13 cellular contexts compared by ENCODE assay signal in genomic region chr20:20549267-20549612, GRCh38.
DNase-seq lines count a peak whose midpoint lies in the region; ATAC-seq and TF ChIP-seq lines count a peak whose summit lies in the region.
"Had no signal": no experiment of that assay in that cellular context is flagged by ENCODE, and none has a peak within 500 bp of the region (broad histone marks: within the 10 kb centered on the region; RNA-seq: fewer than 3 reads in every experiment).

No MANE protein-coding gene starts in this region.

- H3K4me1 ChIP-seq in IMR-90 (ENCODE audit: control insufficient read depth, insufficient read depth, low read length) (peaks cover 2% of the 10 kb centered on the region; the same call in 1 of the 2 replicates), HAP-1 (peaks cover 14% of the 10 kb centered on the region)
- H3K4me1 ChIP-seq: sigmoid colon had no signal

- POLR2A ChIA-PET in IMR-90 (lab: Charles Lee; ENCODE audit: unreplicated experiment), result no interaction called here

- no peak overlapping the region for H2BK20ac ChIP-seq in IMR-90 (ENCODE audit: low read depth, low read length)

- no peak overlapping the region for H3K4me3 Mint-ChIP-seq in activated CD8-positive, alpha-beta memory T cell treated with anti-CD3 and anti-CD28 coated beads, Interleukin-2, amount 10 ng/mL, durations not matched to agents 7 days and 5 days

- no peak overlapping the region for H3K9ac ChIP-seq in IMR-90 (ENCODE audit: low read depth, low read length)

- no peak overlapping the region for H3K27ac ChIP-seq in IMR-90 (ENCODE audit: insufficient read depth, low read length)
- H3K27ac ChIP-seq: sigmoid colon had no signal

- no peaks in the 10 kb centered on the region for H3K27me3 ChIP-seq in IMR-90 (ENCODE audit: control insufficient read depth, insufficient read depth, low read length)
- no peaks in the 10 kb centered on the region for H3K27me3 ChIP-seq in HAP-1 (ENCODE audit: low read depth)
- H3K27me3 ChIP-seq: sigmoid colon had no signal

- DNase-seq in DMS53 treated with DMSO at 0.1 percent for 48 hours (lab: John Stamatoyannopoulos, UW; ENCODE audit: unreplicated experiment) (peak; percentile 67), IMR-90 (no peak), SHP77 (lab: John Stamatoyannopoulos, UW) (peak; percentile 75 to 86), left colon (peak in 1 of 2 donors; percentile 30), HAP-1 (ENCODE audit: low spot score in 2 of 2) (no peak), ACHN (no peak)
- DNase-seq in activated CD8-positive, alpha-beta memory T cell treated with anti-CD3 and anti-CD28 coated beads, Interleukin-2, amount 10 ng/mL, durations not matched to agents 7 days and 5 days, result no peak
- DNase-seq: DMS79 treated with DMSO at 0.1 percent for 48 hours; effector memory CD4-positive, alpha-beta T cell; hypothalamus; NCI-H187; sigmoid colon had no signal

- H4K5ac ChIP-seq in IMR-90 (ENCODE audit: low read depth, low read length), result no peak overlapping the region

- H2BK15ac ChIP-seq in IMR-90 (ENCODE audit: low read depth, low read length), result no peak overlapping the region

- H3K4me2 ChIP-seq in IMR-90 (ENCODE audit: low read depth, low read length), result no peak overlapping the region

- peak overlapping the region; percentile 13; the same call in 1 of the 2 replicates for H3K4ac ChIP-seq in IMR-90 (ENCODE audit: low read depth, low read length)

- no peaks in the 10 kb centered on the region for H4K20me1 ChIP-seq in IMR-90 (ENCODE audit: insufficient read depth, low read length)

- no peak overlapping the region for H3K27ac Mint-ChIP-seq in activated CD8-positive, alpha-beta memory T cell treated with anti-CD3 and anti-CD28 coated beads, Interleukin-2, amount 10 ng/mL, durations not matched to agents 7 days and 5 days

- H3K23ac ChIP-seq in IMR-90 (ENCODE audit: low read depth, low read length), result no peak overlapping the region

- TF ChIP-seq POLR2A in IMR-90 (IDR thresholded peaks at IDR 0.05; ENCODE audit: low read depth, low read length), result no peak

- dilution Hi-C loops in IMR-90 (cut with HindIII; ENCODE audit: low sequenced_read_pairs, unreplicated experiment), result no loop called here

- TF ChIP-seq CTCF in IMR-90 (conservative IDR thresholded peaks at IDR 0.05; ENCODE audit: low read depth, low read length), result no peak

- TF ChIP-seq RAD21 in IMR-90 (IDR thresholded peaks at IDR 0.05; ENCODE audit: low read length), result no peak

- no peak overlapping the region for H4K91ac ChIP-seq in IMR-90 (ENCODE audit: insufficient read depth, low read depth, low read length)

- no peak overlapping the region for H4K8ac ChIP-seq in IMR-90 (ENCODE audit: low read depth in 2 of 2, low read length in 2 of 2)

- H3K4me1 Mint-ChIP-seq in activated CD8-positive, alpha-beta memory T cell treated with anti-CD3 and anti-CD28 coated beads, Interleukin-2, amount 10 ng/mL, durations not matched to agents 7 days and 5 days, result peaks cover 11% of the 10 kb centered on the region

- peaks cover 7% of the 10 kb centered on the region; the same call in 1 of the 2 replicates for H3K9me1 ChIP-seq in IMR-90 (ENCODE audit: insufficient read depth, low read length)

- ATAC-seq in IMR-90 (ENCODE audit: low read depth) (no peak), left colon (peak; percentile 14), GM19467 (IDR thresholded peaks at IDR 0.05; ENCODE audit: unreplicated experiment) (no peak)
- ATAC-seq in activated CD8-positive, alpha-beta memory T cell treated with anti-CD3 and anti-CD28 coated beads, Interleukin-2, amount 10 ng/mL, durations not matched to agents 7 days and 5 days, result no peak

- no peak overlapping the region for H3K56ac ChIP-seq in IMR-90 (ENCODE audit: extremely low read depth, insufficient read depth, low read length)

- no peak overlapping the region for H2BK5ac ChIP-seq in IMR-90 (ENCODE audit: low read depth, low read length, poor library complexity, severe bottlenecking)

- H3K4me3 ChIP-seq in IMR-90 (ENCODE audit: insufficient read depth, low read depth, low read length) (no peak overlapping the region), HAP-1 (no peak overlapping the region)
- H3K4me3 ChIP-seq: sigmoid colon had no signal

- CTCF ChIA-PET in IMR-90 (lab: Yijun Ruan, JAX), result no interaction called here
- CTCF ChIA-PET in activated CD8-positive, alpha-beta memory T cell treated with anti-CD3 and anti-CD28 coated beads, Interleukin-2, amount 10 ng/mL, durations not matched to agents 7 days and 5 days (lab: Charles Lee), result no interaction called here

- peaks cover 4% of the 10 kb centered on the region for H3K36me3 Mint-ChIP-seq in activated CD8-positive, alpha-beta memory T cell treated with anti-CD3 and anti-CD28 coated beads, Interleukin-2, amount 10 ng/mL, durations not matched to agents 7 days and 5 days

- H3K14ac ChIP-seq in IMR-90 (replicated peaks; ENCODE audit: low read depth, low read length), result no peak overlapping the region

- in situ Hi-C loops in IMR-90 (cut with MboI; ENCODE audit: low sequenced_read_pairs), result no loop called here
- in situ Hi-C loops in HAP-1 (cut with MboI; ENCODE audit: low sequenced_read_pairs), result no loop called here
- in situ Hi-C loops in ACHN (cut with HindIII; ENCODE audit: low pct_ligation_motif_present, low pct_unique_long_range_greater_than_20kb, low sequenced_read_pairs), result no loop called here

- BruUV-seq in IMR-90 (replicated peaks; lab: Mats Ljungman, UMichigan), result no TSS peak

- intact Hi-C loops in IMR-90 (cut with micrococcal nuclease), result no loop called here
- intact Hi-C loops in left colon (cut with DNase I, micrococcal nuclease), result no loop called here

- H3K27me3 Mint-ChIP-seq in activated CD8-positive, alpha-beta memory T cell treated with anti-CD3 and anti-CD28 coated beads, Interleukin-2, amount 10 ng/mL, durations not matched to agents 7 days and 5 days, result no peaks in the 10 kb centered on the region

- H3K9me3 ChIP-seq in IMR-90 (ENCODE audit: control insufficient read depth, insufficient read depth, low read length) (no peaks in the 10 kb centered on the region), HAP-1 (no peaks in the 10 kb centered on the region)
- H3K9me3 ChIP-seq: sigmoid colon had no signal

- H3K36me3 ChIP-seq in IMR-90 (ENCODE audit: control insufficient read depth, insufficient read depth, low read length) (no peaks in the 10 kb centered on the region), HAP-1 (replicated peaks) (no peaks in the 10 kb centered on the region)

- H3K18ac ChIP-seq in IMR-90 (ENCODE audit: low read depth, low read length), result no peak overlapping the region

- peak overlapping the region; percentile 70 for H2AK9ac ChIP-seq in IMR-90 (replicated peaks; ENCODE audit: low read depth, low read length, poor library complexity)

- peak overlapping the region; percentile 18; the same call in 1 of the 2 replicates for H2AK5ac ChIP-seq in IMR-90 (ENCODE audit: low read depth, low read length)

- no CpG with 5 or more reads among the region's 6 CpGs for WGBS in IMR-90 (ENCODE audit: extremely low coverage in 2 of 2, insufficient read length in 1 of 2), 2 experiments

- H3K79me1 ChIP-seq in IMR-90 (ENCODE audit: low read depth in 1 of 2, low read length in 2 of 2), result no peaks in the 10 kb centered on the region

- H2BK120ac ChIP-seq in IMR-90 (ENCODE audit: low read depth, low read length), result no peak overlapping the region

- H2AFZ ChIP-seq in IMR-90 (replicated peaks; ENCODE audit: low read length, poor library complexity), result no peak overlapping the region

- H3K9me3 Mint-ChIP-seq in activated CD8-positive, alpha-beta memory T cell treated with anti-CD3 and anti-CD28 coated beads, Interleukin-2, amount 10 ng/mL, durations not matched to agents 7 days and 5 days (ENCODE audit: low read depth), result no peaks in the 10 kb centered on the region

TF ChIP-seq in IMR-90, 13 proteins besides CTCF, POLR2A, EP300 and RAD21:
- no peak for TF ChIP-seq RFX5 (IDR thresholded peaks at IDR 0.05; ENCODE audit: low read depth, low read length)
- TF ChIP-seq BHLHE40 (IDR thresholded peaks at IDR 0.05; ENCODE audit: low read depth, low read length), result no peak
- TF ChIP-seq MXI1 (IDR thresholded peaks at IDR 0.05; ENCODE audit: borderline replicate concordance, low read depth, low read length), result no peak
- TF ChIP-seq CHD1 (IDR thresholded peaks at IDR 0.05; ENCODE audit: low read depth, low read length), result no peak
- no peak for TF ChIP-seq SMC3 (IDR thresholded peaks at IDR 0.05; ENCODE audit: low read depth, low read length)
- no peak for TF ChIP-seq RCOR1 (IDR thresholded peaks at IDR 0.05; ENCODE audit: insufficient replicate concordance, low read length)

Comparison
In these comparisons a context has a peak if more than half of its experiments do, and no peak if none do; other contexts are left out.
1. DNase-seq: peak in DMS53 treated with DMSO at 0.1 percent for 48 hours (single experiment) and SHP77 (2 of 2); none in IMR-90 (single experiment), activated CD8-positive, alpha-beta memory T cell treated with anti-CD3 and anti-CD28 coated beads, Interleukin-2, amount 10 ng/mL, durations not matched to agents 7 days and 5 days (single experiment), HAP-1 (0 of 2) and ACHN (single experiment).